ENCODE assay signal across 18 cellular contexts in genomic region chr1:153752072-153752471, GRCh38. TPM values are rescaled to one million over a fixed set of nuclear protein-coding genes. Genes with fewer than 3 reads are reported as not detected.
DNase-seq lines count a peak whose midpoint lies in the region; ATAC-seq and TF ChIP-seq lines count a peak whose summit lies in the region.
"Had no signal": no experiment of that assay in that cellular context is flagged by ENCODE, and none has a peak within 500 bp of the region (broad histone marks: within the 10 kb centered on the region; RNA-seq: fewer than 3 reads in every experiment).

No MANE protein-coding gene starts in this region.

- peaks cover 36 to 51% of the 10 kb centered on the region in 2 donors for H3K4me1 ChIP-seq in gastrocnemius medialis
- no peaks in the 10 kb centered on the region for H3K4me1 ChIP-seq in SJCRH30

- DNase-seq in amniotic epithelial cell (ENCODE audit: low read depth) (peak; percentile 45), kidney tubule cell (ENCODE audit: low spot score) (peak; percentile 28), gastrocnemius medialis (no peak), SJCRH30 (no peak), lower leg skin (ENCODE audit: low spot score in 2 of 2) (no peak)
- DNase-seq: activated CD8-positive, alpha-beta T cell treated with anti-CD3 and anti-CD28 coated beads for 36 hours; AML-193; anterior cingulate cortex; MM.1S; NCI-H2081; NCI-H748 treated with DMSO at 0.1 percent for 48 hours; stimulated activated naive B cell treated with anti-CD40 and anti-IgM and Interleukin-4, amounts not matched to agents 10 μg/mL and 1 μg/mL and 100 μg/mL, for 72 hours had no signal

- no peaks in the 10 kb centered on the region for H3K9me3 ChIP-seq in gastrocnemius medialis
- H3K9me3 ChIP-seq in SJCRH30 (replicated peaks) = no peaks in the 10 kb centered on the region

- TF ChIP-seq CTCF in C4-2B (conservative IDR thresholded peaks at IDR 0.05) (no peak), gastrocnemius medialis (IDR thresholded peaks at IDR 0.05 in 4 of 5, conservative IDR thresholded peaks at IDR 0.05 in 1 of 5) (no peak), lower leg skin (IDR thresholded peaks at IDR 0.05) (no peak)

- H3K4me3 ChIP-seq in gastrocnemius medialis (no peak overlapping the region), SJCRH30 (no peak overlapping the region), lower leg skin (ENCODE audit: low read depth, poor library complexity, severe bottlenecking) (no peak overlapping the region)

- in situ Hi-C loops in gastrocnemius medialis (cut with MboI; ENCODE audit: low sequenced_read_pairs in 4 of 4) = no loop called here

- intact Hi-C loops in gastrocnemius medialis (cut with DNase I; ENCODE audit: low total_unique reads) = no loop called here
- intact Hi-C loops in lower leg skin (cut with DNase I; ENCODE audit: low total_unique reads) = loop anchor here (10.0 kb wide), 1 partner anchor 177 kb away; no protein-coding TSS in a partner anchor

- H3K27me3 ChIP-seq in gastrocnemius medialis (no peaks in the 10 kb centered on the region), SJCRH30 (no peaks in the 10 kb centered on the region)

- WGBS in lower leg skin, 2 donors = 55 to 79% methylated on average over 2 of the region's 2 CpGs

- ATAC-seq in gastrocnemius medialis (no peak), HG03520 (IDR thresholded peaks at IDR 0.05; ENCODE audit: unreplicated experiment) (no peak), GM21526 (IDR thresholded peaks at IDR 0.05; ENCODE audit: low FRiP score, unreplicated experiment) (no peak)
- ATAC-seq: activated CD8-positive, alpha-beta T cell treated with anti-CD3 and anti-CD28 coated beads for 36 hours; esophagus mucosa; HCT116; Panc1; stimulated activated naive B cell treated with anti-CD40 and anti-IgM and Interleukin-4, amounts not matched to agents 10 μg/mL and 1 μg/mL and 100 μg/mL, for 72 hours had no signal

- H3K27ac ChIP-seq in C4-2B = peak overlapping the region; percentile 62
- peak overlapping the region; percentile 35 to 95 (median 83) for H3K27ac ChIP-seq in gastrocnemius medialis
- H3K27ac ChIP-seq in SJCRH30 = no peak overlapping the region

- no peak for TF ChIP-seq POLR2A in gastrocnemius medialis (IDR thresholded peaks at IDR 0.05)
- TF ChIP-seq POLR2A in lower leg skin (IDR thresholded peaks at IDR 0.05) = no peak

- H3K36me3 ChIP-seq in gastrocnemius medialis (peaks cover 0 to 57% of the 10 kb centered on the region in 2 donors), SJCRH30 (peaks cover 17% of the 10 kb centered on the region)

RNA-seq across cellular contexts. Expression of gene SLC27A3, which starts 23.1 kb away (rescaled TPM):
- total RNA-seq in gastrocnemius medialis = 1 to 10 TPM; 2.3 to 7.9 (median 3.7) TPM
- 1.6 and 2.1 TPM in 2 replicates for total RNA-seq in SJCRH30 (2014; rRNA removed; shearing (Covaris generic))
- total RNA-seq in lower leg skin = 10 to 100 TPM; 21.6 to 70.3 (median 45.3) TPM

RNA-seq across cellular contexts. Expression of gene INTS3, which starts 24.2 kb away (rescaled TPM):
- 10 to 100 TPM; 16.1 to 28.0 (median 19.9) TPM for total RNA-seq in gastrocnemius medialis
- total RNA-seq in SJCRH30 (2014; rRNA removed; shearing (Covaris generic)) = 25.9 and 28.5 TPM in 2 replicates
- 10 to 100 TPM; 28.0 to 31.5 (median 29.6) TPM for total RNA-seq in lower leg skin

Comparison
In these comparisons a context has a peak if more than half of its experiments do, and no peak if none do; other contexts are left out.
1. DNase-seq: peak in amniotic epithelial cell (single experiment) and kidney tubule cell (single experiment); none in gastrocnemius medialis (0 of 2), SJCRH30 (0 of 2) and lower leg skin (0 of 2).